1 cellular context compared by ENCODE assay signal in genomic region chr3:126284258-126284904, GRCh38.
A peak's percentile ranks its signal among the peaks of the same experiment; 100 is the strongest.
TF ChIP-seq lines count a peak whose summit lies in the region.

No MANE protein-coding gene starts in this region.

TF ChIP-seq in HCT116, 20 proteins besides CTCF, POLR2A, EP300 and RAD21 (continued from another document):
- no peak for TF ChIP-seq ATF3 (IDR thresholded peaks at IDR 0.05)
- TF ChIP-seq SP1 (IDR thresholded peaks at IDR 0.05; ENCODE audit: low read depth), result peak; percentile 64
